Comparison of ENCODE assay signal across 24 cellular contexts in the genomic region with DNA sequence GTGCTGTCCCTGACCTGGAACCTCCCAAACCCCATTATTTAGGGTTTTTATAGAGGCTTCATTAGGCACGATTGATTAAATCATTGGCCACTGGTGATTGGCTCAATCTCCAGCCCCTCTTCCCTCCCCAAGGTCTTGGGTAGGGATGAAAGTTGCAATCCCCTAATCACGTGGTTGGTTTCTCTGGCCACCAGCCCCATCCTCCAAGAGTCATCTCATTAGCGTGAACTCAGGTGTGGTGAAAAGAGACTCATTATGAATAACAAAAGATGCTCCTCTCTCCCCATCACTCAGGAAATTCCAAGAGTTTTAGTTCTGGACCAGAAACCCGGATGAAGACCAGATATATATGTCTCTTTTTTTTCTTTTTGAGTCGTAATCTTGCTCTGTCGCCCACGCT.
"Had no signal": no experiment of that assay in that cellular context is flagged by ENCODE, and none has a peak within 500 bp of the region (broad histone marks: within the 10 kb centered on the region; RNA-seq: fewer than 3 reads in every experiment).

No MANE protein-coding gene starts in this region.

- H3K9ac ChIP-seq: neural progenitor cell, parathyroid adenoma had no signal

- ATAC-seq: naive thymus-derived CD8-positive, alpha-beta T cell; psoas muscle; right cardiac atrium; right lobe of liver; stimulated activated effector memory CD8-positive, alpha-beta T cell treated with anti-CD3 and anti-CD28 coated beads, Interleukin-12 subunit alpha, Interleukin-12 subunit beta, amount 100 ng/mL, for 72 hours; stimulated activated naive B cell treated with anti-CD40 and anti-IgM and Interleukin-4, amounts not matched to agents 10 μg/mL and 1 μg/mL and 100 μg/mL, for 72 hours had no signal

- H3K79me2 ChIP-seq: parathyroid adenoma had no signal

- H3K27ac ChIP-seq: neural progenitor cell, ovary, parathyroid adenoma, psoas muscle, right lobe of liver, sigmoid colon, stomach, thoracic aorta, thyroid gland, tibial nerve, upper lobe of left lung had no signal

- H3K4me2 ChIP-seq: neural progenitor cell had no signal

- H3K4me1 ChIP-seq: parathyroid adenoma, psoas muscle, right lobe of liver, sigmoid colon, thyroid gland, tibial nerve, upper lobe of left lung had no signal

- FAIRE-seq: small intestine, urothelium cell line had no signal

- H3K27me3 ChIP-seq: neural progenitor cell, ovary, right lobe of liver, sigmoid colon, stomach, thyroid gland, tibial nerve, upper lobe of left lung had no signal

- H2AFZ ChIP-seq: neural progenitor cell, parathyroid adenoma had no signal

- H3K36me3 ChIP-seq: neural progenitor cell, ovary, right lobe of liver had no signal

- H3K9me3 ChIP-seq: ovary, psoas muscle, right lobe of liver, sigmoid colon, stomach, thoracic aorta, thyroid gland, tibial nerve, upper lobe of left lung had no signal

- DNase-seq: naive thymus-derived CD8-positive, alpha-beta T cell; occipital lobe; ovary; psoas muscle; right cardiac atrium; right lobe of liver; sigmoid colon; small intestine; stimulated activated CD4-positive, alpha-beta T cell treated with anti-CD3 and anti-CD28 coated beads, Interleukin-15, amount 100 ng/mL, for 24 hours; stimulated activated CD4-positive, alpha-beta T cell treated with anti-CD3 and anti-CD28 coated beads, Interleukin-2, amount 100 ng/mL, for 24 hours; stimulated activated CD4-positive, alpha-beta T cell treated with anti-CD3 and anti-CD28 coated beads, Interleukin-2, amount 100 ng/mL, for 48 hours; stimulated activated CD4-positive, alpha-beta T cell treated with anti-CD3 and anti-CD28 coated beads, Interleukin-4, amount 100 ng/mL, for 24 hours; stimulated activated naive B cell treated with anti-CD40 and anti-IgM and Interleukin-4, amounts not matched to agents 10 μg/mL and 1 μg/mL and 100 μg/mL, for 72 hours; stimulated activated naive CD4-positive, alpha-beta T cell treated with Interleukin-2 at 50 U/mL for 16 hours; stomach; thyroid gland; trophoblast cell; upper lobe of left lung had no signal

- H3K4me3 ChIP-seq: neural progenitor cell, ovary, psoas muscle, right lobe of liver, sigmoid colon, stomach, thoracic aorta, thyroid gland, tibial nerve, upper lobe of left lung had no signal
